Comparison of ENCODE assay signal across 19 cellular contexts in genomic region chr5:172379481-172379880, GRCh38.
DNase-seq lines count a peak whose midpoint lies in the region; ATAC-seq and TF ChIP-seq lines count a peak whose summit lies in the region.
"Had no signal": no experiment of that assay in that cellular context is flagged by ENCODE, and none has a peak within 500 bp of the region (broad histone marks: within the 10 kb centered on the region; RNA-seq: fewer than 3 reads in every experiment).

No MANE protein-coding gene starts in this region.

- peaks cover 30% of the 10 kb centered on the region for H3K4me1 Mint-ChIP-seq in brain
- H3K4me1 Mint-ChIP-seq: GM23338 had no signal

- no peak for ATAC-seq in IMR-90 (ENCODE audit: low read depth)
- ATAC-seq in GM18861 (IDR thresholded peaks at IDR 0.05; ENCODE audit: unreplicated experiment), result no peak
- ATAC-seq in GM21447 (IDR thresholded peaks at IDR 0.05; ENCODE audit: unreplicated experiment), result no peak
- no peak for ATAC-seq in GM19452 (IDR thresholded peaks at IDR 0.05; ENCODE audit: unreplicated experiment)
- ATAC-seq: GM23338, K562 had no signal

- no TSS peak for BruUV-seq in IMR-90 (replicated peaks; lab: Mats Ljungman, UMichigan)

- 100% methylated on average over 1 of the region's 3 CpGs; no CpG with 5 or more reads in 1 of the 2 experiments for WGBS in IMR-90 (ENCODE audit: extremely low coverage in 2 of 2, insufficient read length in 1 of 2), 2 experiments

- H3K9ac ChIP-seq in IMR-90 (ENCODE audit: low read depth, low read length), result no peak overlapping the region

- no peak overlapping the region for H3K4me3 ChIP-seq in AG10803 (ENCODE audit: low read length)
- H3K4me3 ChIP-seq in IMR-90 (ENCODE audit: insufficient read depth, low read depth, low read length), result no peak overlapping the region
- no peak overlapping the region for H3K4me3 ChIP-seq in neutrophil (ENCODE audit: low read depth in 1 of 2, low read length in 1 of 2)
- H3K4me3 ChIP-seq: GM23338, K562 had no signal

- no peak for TF ChIP-seq POLR2A in IMR-90 (IDR thresholded peaks at IDR 0.05; ENCODE audit: low read depth, low read length)

- H4K5ac ChIP-seq in IMR-90 (ENCODE audit: low read depth, low read length), result no peak overlapping the region

- CTCF ChIA-PET in IMR-90 (lab: Yijun Ruan, JAX), result no interaction called here

- H3K79me1 ChIP-seq in IMR-90 (ENCODE audit: low read depth in 1 of 2, low read length in 2 of 2), result peaks cover 3 to 27% of the 10 kb centered on the region in 2 experiments; a peak in 2 of 4 replicates

- no peak overlapping the region for H3K4me3 Mint-ChIP-seq in brain
- H3K4me3 Mint-ChIP-seq: CD4-positive, alpha-beta T cell; GM23338 had no signal

- H3K56ac ChIP-seq in IMR-90 (ENCODE audit: extremely low read depth, insufficient read depth, low read length), result no peak overlapping the region

- no peaks in the 10 kb centered on the region for H3K27me3 ChIP-seq in IMR-90 (ENCODE audit: control insufficient read depth, insufficient read depth, low read length)
- H3K27me3 ChIP-seq in neutrophil, result no peaks in the 10 kb centered on the region
- H3K27me3 ChIP-seq: BE2C had no signal

- TF ChIP-seq CTCF in AG10803 (conservative IDR thresholded peaks at IDR 0.05; ENCODE audit: low read length) (no peak), IMR-90 (conservative IDR thresholded peaks at IDR 0.05; ENCODE audit: low read depth, low read length) (no peak), brain (conservative IDR thresholded peaks at IDR 0.05) (no peak), neutrophil (IDR thresholded peaks at IDR 0.05) (no peak)

- H3K18ac ChIP-seq in IMR-90 (ENCODE audit: low read depth, low read length), result no peak overlapping the region

- no peak overlapping the region for H4K91ac ChIP-seq in IMR-90 (ENCODE audit: insufficient read depth, low read depth, low read length)

- H3K4ac ChIP-seq in IMR-90 (ENCODE audit: low read depth, low read length), result 0 out of 2 replicates have a peak overlapping the region, but pooled peaks have one; percentile 7

- no peak overlapping the region for H3K4me2 ChIP-seq in IMR-90 (ENCODE audit: low read depth, low read length)
- H3K4me2 ChIP-seq: GM23338 had no signal

- H3K9me3 ChIP-seq in IMR-90 (ENCODE audit: control insufficient read depth, insufficient read depth, low read length) (no peaks in the 10 kb centered on the region), neutrophil (no peaks in the 10 kb centered on the region)

- H3K27ac Mint-ChIP-seq in brain, result peak overlapping the region in 3 of 5 experiments; percentile 91 to 93 (median 92)
- H3K27ac Mint-ChIP-seq: CD4-positive, alpha-beta T cell; GM23338 had no signal

- intact Hi-C loops in IMR-90 (cut with micrococcal nuclease), result no loop called here

- H3K9me1 ChIP-seq in IMR-90 (ENCODE audit: insufficient read depth, low read length), result peaks cover 19% of the 10 kb centered on the region

- H2BK15ac ChIP-seq in IMR-90 (ENCODE audit: low read depth, low read length), result no peak overlapping the region

- dilution Hi-C loops in IMR-90 (cut with HindIII; ENCODE audit: low sequenced_read_pairs, unreplicated experiment), result no loop called here

- H3K27ac ChIP-seq in IMR-90 (ENCODE audit: insufficient read depth, low read length) (no peak overlapping the region), neutrophil (peak overlapping the region; percentile 59)

- peak; percentile 32 for DNase-seq in AG10803 (ENCODE audit: low read depth)
- no peak for DNase-seq in IMR-90
- DNase-seq in NCI-H82 treated with DMSO at 0.1 percent for 48 hours (lab: John Stamatoyannopoulos, UW; ENCODE audit: unreplicated experiment), result no peak
- DNase-seq: ACHN; BE2C; CD4-positive, alpha-beta T cell; DMS79; NCI-H1105; NCI-H1694; NCI-H2227 treated with DMSO at 0.1 percent for 48 hours; NCI-H524; SHP77 had no signal

- no peak overlapping the region for H2BK120ac ChIP-seq in IMR-90 (ENCODE audit: low read depth, low read length)

- in situ Hi-C loops in IMR-90 (cut with MboI; ENCODE audit: low sequenced_read_pairs), result no loop called here

- H4K20me1 ChIP-seq in IMR-90 (ENCODE audit: insufficient read depth, low read length), result peaks cover 9% of the 10 kb centered on the region

- no peak overlapping the region for H2BK20ac ChIP-seq in IMR-90 (ENCODE audit: low read depth, low read length)

- H3K36me3 ChIP-seq in IMR-90 (ENCODE audit: control insufficient read depth, insufficient read depth, low read length) (peaks cover 37% of the 10 kb centered on the region), neutrophil (no peaks in the 10 kb centered on the region)
- H3K36me3 ChIP-seq: BE2C had no signal

- no peak overlapping the region for H4K8ac ChIP-seq in IMR-90 (ENCODE audit: low read depth in 2 of 2, low read length in 2 of 2)

- no peak overlapping the region for H2BK5ac ChIP-seq in IMR-90 (ENCODE audit: low read depth, low read length, poor library complexity, severe bottlenecking)

- no peaks in the 10 kb centered on the region for H3K27me3 Mint-ChIP-seq in brain
- H3K27me3 Mint-ChIP-seq: CD4-positive, alpha-beta T cell had no signal

- H2AFZ ChIP-seq in IMR-90 (replicated peaks; ENCODE audit: low read length, poor library complexity), result no peak overlapping the region
- H2AFZ ChIP-seq: GM23338 had no signal

- H3K23ac ChIP-seq in IMR-90 (ENCODE audit: low read depth, low read length), result no peak overlapping the region

- POLR2A ChIA-PET in IMR-90 (lab: Charles Lee; ENCODE audit: unreplicated experiment), result no interaction called here

- no peak overlapping the region for H2AK9ac ChIP-seq in IMR-90 (replicated peaks; ENCODE audit: low read depth, low read length, poor library complexity)

- H3K36me3 Mint-ChIP-seq in brain, result peaks cover 69% of the 10 kb centered on the region

- H3K4me1 ChIP-seq in IMR-90 (ENCODE audit: control insufficient read depth, insufficient read depth, low read length), result peaks cover 14% of the 10 kb centered on the region
- peaks cover 26 to 39% of the 10 kb centered on the region in 2 experiments for H3K4me1 ChIP-seq in neutrophil (ENCODE audit: control insufficient read depth in 1 of 2, insufficient read depth in 1 of 2, low read depth in 1 of 2, low read length in 1 of 2)

- no peak overlapping the region for H2AK5ac ChIP-seq in IMR-90 (ENCODE audit: low read depth, low read length)

- no peak overlapping the region for H3K14ac ChIP-seq in IMR-90 (replicated peaks; ENCODE audit: low read depth, low read length)

- TF ChIP-seq RAD21 in IMR-90 (IDR thresholded peaks at IDR 0.05; ENCODE audit: low read length), result no peak

- no peaks in the 10 kb centered on the region for H3K9me3 Mint-ChIP-seq in brain
- H3K9me3 Mint-ChIP-seq: CD4-positive, alpha-beta T cell; GM23338 had no signal

TF ChIP-seq in IMR-90, 13 proteins besides CTCF, POLR2A, EP300 and RAD21:
- TF ChIP-seq MAFK (IDR thresholded peaks at IDR 0.05; ENCODE audit: low read depth, low read length) (no peak), RFX5 (IDR thresholded peaks at IDR 0.05; ENCODE audit: low read depth, low read length) (no peak), MXI1 (IDR thresholded peaks at IDR 0.05; ENCODE audit: borderline replicate concordance, low read depth, low read length) (no peak), ELK1 (IDR thresholded peaks at IDR 0.05; ENCODE audit: borderline replicate concordance, low read depth, low read length) (no peak), SMC3 (IDR thresholded peaks at IDR 0.05; ENCODE audit: low read depth, low read length) (no peak), CHD1 (IDR thresholded peaks at IDR 0.05; ENCODE audit: low read depth, low read length) (no peak)
